ENCODE assay signal across 1 cellular context in genomic region chr1:49787013-49787412, GRCh38.
TF ChIP-seq lines count a peak whose summit lies in the region.

No MANE protein-coding gene starts in this region.

TF ChIP-seq in K562, 482 proteins besides CTCF, POLR2A, EP300 and RAD21:
- TF ChIP-seq, protein P1, sequence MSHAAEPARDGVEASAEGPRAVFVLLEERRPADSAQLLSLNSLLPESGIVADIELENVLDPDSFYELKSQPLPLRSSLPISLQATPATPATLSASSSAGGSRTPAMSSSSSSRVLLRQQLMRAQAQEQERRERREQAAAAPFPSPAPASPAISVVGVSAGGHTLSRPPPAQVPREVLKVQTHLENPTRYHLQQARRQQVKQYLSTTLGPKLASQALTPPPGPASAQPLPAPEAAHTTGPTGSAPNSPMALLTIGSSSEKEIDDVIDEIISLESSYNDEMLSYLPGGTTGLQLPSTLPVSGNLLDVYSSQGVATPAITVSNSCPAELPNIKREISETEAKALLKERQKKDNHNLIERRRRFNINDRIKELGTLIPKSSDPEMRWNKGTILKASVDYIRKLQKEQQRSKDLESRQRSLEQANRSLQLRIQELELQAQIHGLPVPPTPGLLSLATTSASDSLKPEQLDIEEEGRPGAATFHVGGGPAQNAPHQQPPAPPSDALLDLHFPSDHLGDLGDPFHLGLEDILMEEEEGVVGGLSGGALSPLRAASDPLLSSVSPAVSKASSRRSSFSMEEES (CRISPR knock-in tag; IDR thresholded peaks at IDR 0.05): peak; percentile 73
